In genomic region chr15:41079717-41080116, GRCh38 we compare ENCODE assay signal across 9 cellular contexts.
"Had no signal": no experiment of that assay in that cellular context is flagged by ENCODE, and none has a peak within 500 bp of the region (broad histone marks: within the 10 kb centered on the region; RNA-seq: fewer than 3 reads in every experiment).

No MANE protein-coding gene starts in this region.

- H3K27me3 ChIP-seq: left lung, pancreas had no signal

- ATAC-seq: esophagus mucosa, left lung, pancreas had no signal

- DNase-seq: activated CD4-positive, alpha-beta T cell treated with anti-CD3 and anti-CD28 coated beads for 48 hours; activated naive CD4-positive, alpha-beta T cell treated with Interleukin-2 at 50 U/mL for 16 hours; amygdala; left lung; pancreas; stimulated activated CD4-positive, alpha-beta T cell treated with anti-CD3 and anti-CD28 coated beads, Interleukin-4, amount 100 ng/mL, for 1 hour; stimulated activated CD8-positive, alpha-beta memory T cell treated with anti-CD3 and anti-CD28 coated beads, Interleukin-4, amount 100 ng/mL, for 48 hours had no signal

- H3K4me3 ChIP-seq: left lung, pancreas had no signal

- H3K27ac ChIP-seq: left lung, pancreas, VCaP had no signal

- H3K4me1 ChIP-seq: pancreas had no signal

- H3K9me3 ChIP-seq: left lung, pancreas had no signal
